In genomic region chr7:50359258-50359994, GRCh38 we compare ENCODE assay signal across 14 cellular contexts. TPM values are rescaled to one million over a fixed set of nuclear protein-coding genes. Genes with fewer than 3 reads are reported as not detected.
DNase-seq lines count a peak whose midpoint lies in the region; ATAC-seq and TF ChIP-seq lines count a peak whose summit lies in the region.
"Had no signal": no experiment of that assay in that cellular context is flagged by ENCODE, and none has a peak within 500 bp of the region (broad histone marks: within the 10 kb centered on the region; RNA-seq: fewer than 3 reads in every experiment).

No MANE protein-coding gene starts in this region.

- TF ChIP-seq CTCF in HL-60 (IDR thresholded peaks at IDR 0.05; ENCODE audit: insufficient read depth, low read length), result no peak

- peaks cover 0 to 3% of the 10 kb centered on the region in 2 donors for H3K9me3 Mint-ChIP-seq in activated naive CD4-positive, alpha-beta T cell treated with anti-CD3 and anti-CD28 coated beads, Interleukin-2, amount 50 U/mL, for 72 hours
- peaks cover 0 to 10% (median 0%) of the 10 kb centered on the region in 11 donors for H3K9me3 Mint-ChIP-seq in naive thymus-derived CD4-positive, alpha-beta T cell

- H3K36me3 Mint-ChIP-seq in activated naive CD4-positive, alpha-beta T cell treated with anti-CD3 and anti-CD28 coated beads, Interleukin-2, amount 50 U/mL, for 72 hours, result peaks cover 72 to 95% of the 10 kb centered on the region in 2 donors
- peaks cover 18 to 80% (median 73%) of the 10 kb centered on the region in 5 donors for H3K36me3 Mint-ChIP-seq in naive thymus-derived CD4-positive, alpha-beta T cell

- intact Hi-C loops in naive thymus-derived CD4-positive, alpha-beta T cell (cut with micrococcal nuclease), result no loop called here

- CTCF ChIA-PET in naive thymus-derived CD4-positive, alpha-beta T cell (lab: Charles Lee), result interaction anchor here (0.6 to 15.2 kb wide), 9 partner anchors 9 to 206 kb away, joined by 3 to 210 read pairs (median 7); partner anchors contain the start of gene IKZF1

- peaks cover 59 to 100% (median 98%) of the 10 kb centered on the region in 11 experiments for H3K36me3 ChIP-seq in BLaER1 treated with 17β-estradiol and CSF1 and Interleukin-3, amounts not matched to agents 10 nM and 100 nM
- H3K36me3 ChIP-seq in naive thymus-derived CD4-positive, alpha-beta T cell (ENCODE audit: control insufficient read depth in 2 of 3, insufficient read depth in 3 of 3, low read length in 3 of 3), result peaks cover 0 to 41% (median 12%) of the 10 kb centered on the region in 3 experiments
- H3K36me3 ChIP-seq: breast epithelium, prostate gland, SJSA1 had no signal

- no peak overlapping the region for H3K4me3 ChIP-seq in BLaER1 treated with 17β-estradiol and CSF1 and Interleukin-3, amounts not matched to agents 10 nM and 100 nM
- H3K4me3 ChIP-seq in HL-60 (replicated peaks; ENCODE audit: insufficient read depth, low read length), result no peak overlapping the region
- H3K4me3 ChIP-seq in naive thymus-derived CD4-positive, alpha-beta T cell (ENCODE audit: low read length), result peak overlapping the region; percentile 20
- H3K4me3 ChIP-seq: breast epithelium, mucosa of descending colon, prostate gland, SJSA1 had no signal

- peaks cover 35 to 92% (median 70%) of the 10 kb centered on the region in 10 experiments for H3K4me1 ChIP-seq in BLaER1 treated with 17β-estradiol and CSF1 and Interleukin-3, amounts not matched to agents 10 nM and 100 nM
- peaks cover 95 to 96% of the 10 kb centered on the region in 2 donors for H3K4me1 ChIP-seq in naive thymus-derived CD4-positive, alpha-beta T cell (ENCODE audit: control insufficient read depth in 2 of 2, insufficient read depth in 2 of 2, low read length in 2 of 2)
- H3K4me1 ChIP-seq: breast epithelium, prostate gland, SJSA1 had no signal

- H3K4me2 ChIP-seq in BLaER1 treated with 17β-estradiol and CSF1 and Interleukin-3, amounts not matched to agents 10 nM and 100 nM, result peak overlapping the region in 4 of 11 experiments; percentile 0 to 84 (median 80); a peak in 5 of 22 replicates

- no peaks in the 10 kb centered on the region for H3K27me3 Mint-ChIP-seq in naive thymus-derived CD4-positive, alpha-beta T cell

- no peak overlapping the region for H3K9ac ChIP-seq in BLaER1 treated with 17β-estradiol and CSF1 and Interleukin-3, amounts not matched to agents 10 nM and 100 nM

- H3K4me1 Mint-ChIP-seq in naive thymus-derived CD4-positive, alpha-beta T cell, result peaks cover 87 to 100% (median 95%) of the 10 kb centered on the region in 7 donors

- H3K9me3 ChIP-seq in BLaER1 treated with 17β-estradiol and CSF1 and Interleukin-3, amounts not matched to agents 10 nM and 100 nM (replicated peaks in 1 of 11), result peaks cover 0 to 3% (median 0%) of the 10 kb centered on the region in 11 experiments; a peak in 1 of 22 replicates
- no peaks in the 10 kb centered on the region for H3K9me3 ChIP-seq in naive thymus-derived CD4-positive, alpha-beta T cell (ENCODE audit: control insufficient read depth in 2 of 3, low read length in 3 of 3)
- H3K9me3 ChIP-seq: breast epithelium, mucosa of descending colon, prostate gland, SJSA1 had no signal

- peaks cover 0 to 44% (median 29%) of the 10 kb centered on the region in 11 experiments; a peak in 17 of 22 replicates for H4K20me1 ChIP-seq in BLaER1 treated with 17β-estradiol and CSF1 and Interleukin-3, amounts not matched to agents 10 nM and 100 nM

- H3K27ac ChIP-seq in BLaER1 treated with 17β-estradiol and CSF1 and Interleukin-3, amounts not matched to agents 10 nM and 100 nM, result peak overlapping the region in 8 of 11 experiments; percentile 1 to 90 (median 38); a peak in 11 of 22 replicates
- peak overlapping the region; percentile 82 for H3K27ac ChIP-seq in HL-60 (replicated peaks)
- H3K27ac ChIP-seq in naive thymus-derived CD4-positive, alpha-beta T cell (ENCODE audit: low read depth, low read length), result peak overlapping the region; percentile 94
- H3K27ac ChIP-seq: breast epithelium, prostate gland, SJSA1 had no signal

- peak overlapping the region; percentile 97 to 98 for H3K27ac Mint-ChIP-seq in activated naive CD4-positive, alpha-beta T cell treated with anti-CD3 and anti-CD28 coated beads, Interleukin-2, amount 50 U/mL, for 72 hours
- peak overlapping the region in 6 of 9 donors; percentile 91 to 100 (median 100) for H3K27ac Mint-ChIP-seq in naive thymus-derived CD4-positive, alpha-beta T cell

- no peaks in the 10 kb centered on the region for H3K27me3 ChIP-seq in BLaER1 treated with 17β-estradiol and CSF1 and Interleukin-3, amounts not matched to agents 10 nM and 100 nM
- no peaks in the 10 kb centered on the region for H3K27me3 ChIP-seq in HL-60 (ENCODE audit: insufficient read depth, poor library complexity, severe bottlenecking)
- H3K27me3 ChIP-seq in naive thymus-derived CD4-positive, alpha-beta T cell (ENCODE audit: control insufficient read depth in 2 of 2, insufficient read depth in 2 of 2, low read length in 2 of 2), result no peaks in the 10 kb centered on the region
- H3K27me3 ChIP-seq: breast epithelium had no signal

- peak overlapping the region; percentile 73 to 89 (median 80) for H3K4me3 Mint-ChIP-seq in naive thymus-derived CD4-positive, alpha-beta T cell

- DNase-seq in HL-60 (ENCODE audit: low read depth in 1 of 2, low spot score in 1 of 2) (no peak), NCI-H526 treated with DMSO at 0.1 percent for 48 hours (lab: John Stamatoyannopoulos, UW) (no peak), inferior parietal cortex (ENCODE audit: extremely low spot score) (no peak)
- peak in 1 of 2 donors; percentile 16 for DNase-seq in activated naive CD4-positive, alpha-beta T cell treated with anti-CD3 and anti-CD28 coated beads, Interleukin-2, amount 50 U/mL, for 72 hours (ENCODE audit: low spot score in 2 of 2)
- no peak for DNase-seq in naive thymus-derived CD4-positive, alpha-beta T cell
- DNase-seq: mucosa of descending colon, NCI-H1092 treated with DMSO at 0.1 percent for 48 hours had no signal

- ATAC-seq in activated naive CD4-positive, alpha-beta T cell treated with anti-CD3 and anti-CD28 coated beads, Interleukin-2, amount 50 U/mL, for 72 hours, result peak in 1 of 2 donors; percentile 6
- ATAC-seq in naive thymus-derived CD4-positive, alpha-beta T cell, result no peak
- ATAC-seq in HG02763 (IDR thresholded peaks at IDR 0.05; ENCODE audit: unreplicated experiment) (no peak), HG02840 (IDR thresholded peaks at IDR 0.05; ENCODE audit: low FRiP score, unreplicated experiment) (no peak)

- POLR2A ChIA-PET in naive thymus-derived CD4-positive, alpha-beta T cell (lab: Charles Lee), result interaction anchor here (0.7 to 43.0 kb wide), 6 partner anchors 5 to 206 kb away, joined by 6 to 2368 read pairs (median 808); partner anchors contain the start of gene IKZF1

RNA-seq across cellular contexts. Expression of gene IKZF1, which starts 54.9 kb away (rescaled TPM):
- total RNA-seq in activated naive CD4-positive, alpha-beta T cell treated with anti-CD3 and anti-CD28 coated beads, Interleukin-2, amount 50 U/mL, for 72 hours, result 100 to 1,000 TPM; 208 to 327 TPM
- 100 to 1,000 TPM; 388 to 548 (median 463) TPM for total RNA-seq in naive thymus-derived CD4-positive, alpha-beta T cell
- polyA plus RNA-seq in naive thymus-derived CD4-positive, alpha-beta T cell, result 100 to 1,000 TPM; 258 to 318 TPM
- total RNA-seq: SJSA1 had no signal
- polyA plus RNA-seq: BJ had no signal

Comparison
In these comparisons a context has a peak if more than half of its experiments do, and no peak if none do; other contexts are left out.
1. H3K27ac ChIP-seq: peak in every context shown above with its lines; median percentile 94 in naive thymus-derived CD4-positive, alpha-beta T cell; 82 in HL-60; 38 in BLaER1 treated with 17β-estradiol and CSF1 and Interleukin-3, amounts not matched to agents 10 nM and 100 nM.